ENCODE assay signal across 16 cellular contexts in genomic region chr1:74505133-74505532, GRCh38. TPM values are rescaled to one million over a fixed set of nuclear protein-coding genes. Genes with fewer than 3 reads are reported as not detected.
DNase-seq lines count a peak whose midpoint lies in the region; ATAC-seq lines count a peak whose summit lies in the region.
"Had no signal": no experiment of that assay in that cellular context is flagged by ENCODE, and none has a peak within 500 bp of the region (broad histone marks: within the 10 kb centered on the region; RNA-seq: fewer than 3 reads in every experiment).

No MANE protein-coding gene starts in this region.

- WGBS in ectodermal cell, 2 experiments: 62 to 64% methylated on average over 6 of the region's 6 CpGs
- WGBS in neuronal stem cell (ENCODE audit: extremely low coverage in 2 of 2, insufficient read length in 2 of 2, insufficient replicate concordance in 1 of 2), 2 donors: no CpG with 5 or more reads among the region's 6 CpGs

- no peaks in the 10 kb centered on the region for H3K27me3 ChIP-seq in ectodermal cell (ENCODE audit: control insufficient read depth, insufficient read depth, low read length, poor library complexity, severe bottlenecking)
- H3K27me3 ChIP-seq in neuronal stem cell (ENCODE audit: control insufficient read depth in 3 of 3, insufficient read depth in 3 of 3, low read depth in 1 of 3, low read length in 3 of 3): no peaks in the 10 kb centered on the region
- H3K27me3 ChIP-seq: SJSA1, tibial artery had no signal

- no peak overlapping the region for H2AK5ac ChIP-seq in neuronal stem cell (ENCODE audit: low read depth, low read length)

- H3K4me3 ChIP-seq in ectodermal cell (ENCODE audit: insufficient read depth, low read depth, low read length): no peak overlapping the region
- H3K4me3 ChIP-seq in neuronal stem cell (ENCODE audit: low read length in 2 of 2): peak overlapping the region in 1 of 2 donors; percentile 9
- H3K4me3 ChIP-seq: K562, SJSA1, skin epidermis, tibial artery had no signal

- H3K4ac ChIP-seq in neuronal stem cell (ENCODE audit: low read length): no peak overlapping the region

- H3K14ac ChIP-seq in neuronal stem cell (ENCODE audit: low read length): no peak overlapping the region

- no peak overlapping the region for H2BK12ac ChIP-seq in neuronal stem cell (ENCODE audit: low read length)

- ATAC-seq in GM21825 (IDR thresholded peaks at IDR 0.05; ENCODE audit: unreplicated experiment) (no peak), HG02973 (IDR thresholded peaks at IDR 0.05; ENCODE audit: unreplicated experiment) (no peak)
- ATAC-seq: activated T-cell treated with anti-CD3 and anti-CD28 coated beads, Interleukin-2, amount 50 U/mL, for 4 hours; K562 had no signal

- peak overlapping the region; percentile 77 for H2AFZ ChIP-seq in neuronal stem cell (ENCODE audit: low read length)

- no peaks in the 10 kb centered on the region for H3K79me1 ChIP-seq in neuronal stem cell (ENCODE audit: low read depth, low read length)

- H2BK15ac ChIP-seq in neuronal stem cell (ENCODE audit: low read length): no peak overlapping the region

- no peak overlapping the region for H2BK120ac ChIP-seq in neuronal stem cell (ENCODE audit: low read depth, low read length)

- no peak overlapping the region for H4K8ac ChIP-seq in neuronal stem cell (ENCODE audit: low read depth, low read length)

- DNase-seq in DMS 273 (lab: John Stamatoyannopoulos, UW; ENCODE audit: unreplicated experiment) (peak; percentile 4), DMS 273 treated with DMSO at 0.1 percent for 48 hours (lab: John Stamatoyannopoulos, UW) (no peak), NCI-H69 (lab: John Stamatoyannopoulos, UW) (peak; percentile 80), neuronal stem cell (ENCODE audit: low spot score) (peak; percentile 58)
- no peak for DNase-seq in activated CD4-positive, CD25-positive, alpha-beta regulatory T cell (lab: John Stamatoyannopoulos, UW)
- DNase-seq: activated CD4-positive, alpha-beta T cell treated with anti-CD3 and anti-CD28 coated beads for 1 hour; activated T-cell treated with anti-CD3 and anti-CD28 coated beads, Interleukin-2, amount 50 U/mL, for 4 hours; HFFc6; tibial artery had no signal

- no peak overlapping the region for H3K18ac ChIP-seq in neuronal stem cell (ENCODE audit: low read length)

- H2BK5ac ChIP-seq in neuronal stem cell (ENCODE audit: low read length): no peak overlapping the region

- H3K4me1 ChIP-seq in ectodermal cell (ENCODE audit: control insufficient read depth, insufficient read depth, low read length): peaks cover 27% of the 10 kb centered on the region
- H3K4me1 ChIP-seq in neuronal stem cell (ENCODE audit: control insufficient read depth in 2 of 2, insufficient read depth in 1 of 2, low read depth in 1 of 2, low read length in 2 of 2): peaks cover 7 to 34% of the 10 kb centered on the region in 2 donors
- H3K4me1 ChIP-seq: SJSA1, tibial artery had no signal

- no peak overlapping the region for H4K91ac ChIP-seq in neuronal stem cell (ENCODE audit: low read depth, low read length, poor library complexity)

- no peak overlapping the region for H3K23ac ChIP-seq in neuronal stem cell (ENCODE audit: low read depth, low read length, poor library complexity)

- no peak overlapping the region for H3K4me2 ChIP-seq in neuronal stem cell (ENCODE audit: insufficient read depth, low read length, poor library complexity, severe bottlenecking)

- no peak overlapping the region for H3K9ac ChIP-seq in neuronal stem cell (ENCODE audit: low read depth, low read length, poor library complexity)

- H3K9me3 ChIP-seq in ectodermal cell (ENCODE audit: control insufficient read depth, low read length) (no peaks in the 10 kb centered on the region), neuronal stem cell (replicated peaks in 1 of 2; ENCODE audit: control insufficient read depth in 2 of 2, insufficient read depth in 1 of 2, low read depth in 1 of 2, low read length in 2 of 2) (no peaks in the 10 kb centered on the region)
- H3K9me3 ChIP-seq: SJSA1, tibial artery had no signal

- H3K27ac ChIP-seq in ectodermal cell (ENCODE audit: insufficient read depth, low read depth, low read length, poor library complexity, severe bottlenecking) (peak overlapping the region; percentile 77), neuronal stem cell (replicated peaks; ENCODE audit: low read length) (peak overlapping the region; percentile 79)
- H3K27ac ChIP-seq: 22Rv1, SJSA1, skin epidermis, tibial artery had no signal

- H3K36me3 ChIP-seq in ectodermal cell (ENCODE audit: control insufficient read depth, insufficient read depth, low read length) (no peaks in the 10 kb centered on the region), neuronal stem cell (replicated peaks in 1 of 2; ENCODE audit: control insufficient read depth in 2 of 2, insufficient read depth in 2 of 2, low read length in 2 of 2) (no peaks in the 10 kb centered on the region)
- H3K36me3 ChIP-seq: SJSA1, tibial artery had no signal

RNA-seq across cellular contexts. Expression of gene LRRC53, which starts 7.3 kb away (rescaled TPM):
- polyA plus RNA-seq in ectodermal cell (2013, experiment 1 of 4): not detected
- not detected for polyA plus RNA-seq in ectodermal cell (2013, experiment 2 of 4)
- not detected for polyA plus RNA-seq in ectodermal cell (2013, experiment 3 of 4)
- not detected for polyA plus RNA-seq in ectodermal cell (2013, experiment 4 of 4)
- not detected for polyA plus RNA-seq in neuronal stem cell (2013, experiment 1 of 2)
- not detected for polyA plus RNA-seq in neuronal stem cell (2013, experiment 2 of 2)
- polyA plus RNA-seq: K562 had no signal

Comparison
In these comparisons a context has a peak if more than half of its experiments do, and no peak if none do; other contexts are left out.
1. DNase-seq: peak in DMS 273 (single experiment), NCI-H69 (single experiment) and neuronal stem cell (single experiment); none in DMS 273 treated with DMSO at 0.1 percent for 48 hours (single experiment) and activated CD4-positive, CD25-positive, alpha-beta regulatory T cell (0 of 4).